Comparison of ENCODE assay signal across 1 cellular context in the genomic region with DNA sequence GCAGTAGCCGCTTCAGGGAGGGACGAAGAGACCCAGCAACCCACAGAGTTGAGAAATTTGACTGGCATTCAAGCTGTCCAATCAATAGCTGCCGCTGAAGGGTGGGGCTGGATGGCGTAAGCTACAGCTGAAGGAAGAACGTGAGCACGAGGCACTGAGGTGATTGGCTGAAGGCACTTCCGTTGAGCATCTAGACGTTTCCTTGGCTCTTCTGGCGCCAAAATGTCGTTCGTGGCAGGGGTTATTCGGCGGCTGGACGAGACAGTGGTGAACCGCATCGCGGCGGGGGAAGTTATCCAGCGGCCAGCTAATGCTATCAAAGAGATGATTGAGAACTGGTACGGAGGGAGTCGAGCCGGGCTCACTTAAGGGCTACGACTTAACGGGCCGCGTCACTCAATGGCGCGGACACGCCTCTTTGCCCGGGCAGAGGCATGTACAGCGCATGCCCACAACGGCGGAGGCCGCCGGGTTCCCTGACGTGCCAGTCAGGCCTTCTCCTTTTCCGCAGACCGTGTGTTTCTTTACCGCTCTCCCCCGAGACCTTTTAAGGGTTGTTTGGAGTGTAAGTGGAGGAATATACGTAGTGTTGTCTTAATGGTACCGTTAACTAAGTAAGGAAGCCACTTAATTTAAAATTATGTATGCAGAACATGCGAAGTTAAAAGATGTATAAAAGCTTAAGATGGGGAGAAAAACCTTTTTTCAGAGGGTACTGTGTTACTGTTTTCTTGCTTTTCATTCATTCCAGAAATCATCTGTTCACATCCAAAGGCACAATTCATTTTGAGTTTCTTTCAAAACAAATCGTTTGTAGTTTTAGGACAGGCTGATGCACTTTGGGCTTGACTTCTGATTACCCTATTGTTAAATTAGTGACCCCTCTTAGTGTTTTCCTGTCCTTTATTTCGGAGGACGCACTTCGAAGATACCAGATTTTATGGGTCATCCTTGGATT.
TF ChIP-seq lines count a peak whose summit lies in the region.

Gene MLH1, plus strand, starts transcription at position 193 of the 958 bp plus-strand sequence. Its CDS starts 30 bp downstream, at position 223.

TF ChIP-seq in K562, 482 proteins besides CTCF, POLR2A, EP300 and RAD21 (continued from another document and continues in another):
- no peak for TF ChIP-seq SMAD1 (IDR thresholded peaks at IDR 0.05; ENCODE audit: low read depth, low read length, partially characterized antibody)
- TF ChIP-seq RNF2 (IDR thresholded peaks at IDR 0.05) = peak; percentile 38; the same call in 1 of the 2 replicates
- TF ChIP-seq SMARCE1 (IDR thresholded peaks at IDR 0.05) = no peak
- peak; percentile 82 for TF ChIP-seq OTX1 (CRISPR knock-in tag; IDR thresholded peaks at IDR 0.05)
- peak; percentile 50 for TF ChIP-seq TBP (optimal IDR thresholded peaks at IDR 0.05; ENCODE audit: low read depth, low read length)
- no peak for TF ChIP-seq GTF2F1 (IDR thresholded peaks at IDR 0.05; ENCODE audit: low read depth, low read length)
- TF ChIP-seq ZNF717 (CRISPR knock-in tag; IDR thresholded peaks at IDR 0.05) = no peak
- 0 out of 2 replicates have a peak, but pooled peaks have one; percentile 74 for TF ChIP-seq MTA1 (IDR thresholded peaks at IDR 0.05; ENCODE audit: borderline replicate concordance)
- TF ChIP-seq HNRNPH1 (optimal IDR thresholded peaks at IDR 0.05; ENCODE audit: low read depth, low read length) = no peak
- no peak for TF ChIP-seq ZNF408 (CRISPR knock-in tag; IDR thresholded peaks at IDR 0.05; ENCODE audit: low read depth)
- peak; percentile 68; the same call in 1 of the 2 replicates for TF ChIP-seq MYNN (IDR thresholded peaks at IDR 0.05)
- TF ChIP-seq MYNN (CRISPR knock-in tag; IDR thresholded peaks at IDR 0.05) = no peak
- no peak for TF ChIP-seq HINFP (tag; conservative IDR thresholded peaks at IDR 0.05; ENCODE audit: low read depth)
- no peak for TF ChIP-seq SFPQ (IDR thresholded peaks at IDR 0.05; ENCODE audit: low read depth, low read length)
- TF ChIP-seq TCF7 (IDR thresholded peaks at IDR 0.05; ENCODE audit: borderline replicate concordance) = no peak
- TF ChIP-seq HDAC1 (IDR thresholded peaks at IDR 0.05) = peak in 1 of 2 experiments; percentile 97; a peak in 2 of 4 replicates
- no peak for TF ChIP-seq ZSCAN32 (CRISPR knock-in tag; IDR thresholded peaks at IDR 0.05)
- TF ChIP-seq TRIM28 (IDR thresholded peaks at IDR 0.05) = no peak
- peak; percentile 23; the same call in 1 of the 2 replicates for TF ChIP-seq ZNF707 (CRISPR knock-in tag; conservative IDR thresholded peaks at IDR 0.05)
- peak; percentile 86 for TF ChIP-seq ETV5 (CRISPR knock-in tag; IDR thresholded peaks at IDR 0.05; ENCODE audit: low read depth)
- no peak; the same call in 1 of the 2 replicates for TF ChIP-seq SMARCA4 (IDR thresholded peaks at IDR 0.05)
- no peak for TF ChIP-seq RBBP5 (IDR thresholded peaks at IDR 0.05; ENCODE audit: borderline replicate concordance, insufficient read depth, low read length, poor library complexity, severe bottlenecking)
- no peak for TF ChIP-seq DEAF1 (CRISPR knock-in tag; IDR thresholded peaks at IDR 0.05)
- TF ChIP-seq ZBTB11 (CRISPR knock-in tag; IDR thresholded peaks at IDR 0.05) = peak in 1 of 3 experiments; percentile 58; a peak in 1 of 6 replicates
- TF ChIP-seq, protein P1, sequence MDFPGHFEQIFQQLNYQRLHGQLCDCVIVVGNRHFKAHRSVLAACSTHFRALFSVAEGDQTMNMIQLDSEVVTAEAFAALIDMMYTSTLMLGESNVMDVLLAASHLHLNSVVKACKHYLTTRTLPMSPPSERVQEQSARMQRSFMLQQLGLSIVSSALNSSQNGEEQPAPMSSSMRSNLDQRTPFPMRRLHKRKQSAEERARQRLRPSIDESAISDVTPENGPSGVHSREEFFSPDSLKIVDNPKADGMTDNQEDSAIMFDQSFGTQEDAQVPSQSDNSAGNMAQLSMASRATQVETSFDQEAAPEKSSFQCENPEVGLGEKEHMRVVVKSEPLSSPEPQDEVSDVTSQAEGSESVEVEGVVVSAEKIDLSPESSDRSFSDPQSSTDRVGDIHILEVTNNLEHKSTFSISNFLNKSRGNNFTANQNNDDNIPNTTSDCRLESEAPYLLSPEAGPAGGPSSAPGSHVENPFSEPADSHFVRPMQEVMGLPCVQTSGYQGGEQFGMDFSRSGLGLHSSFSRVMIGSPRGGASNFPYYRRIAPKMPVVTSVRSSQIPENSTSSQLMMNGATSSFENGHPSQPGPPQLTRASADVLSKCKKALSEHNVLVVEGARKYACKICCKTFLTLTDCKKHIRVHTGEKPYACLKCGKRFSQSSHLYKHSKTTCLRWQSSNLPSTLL (IDR thresholded peaks at IDR 0.05) = no peak
- TF ChIP-seq KLF1 (tag; IDR thresholded peaks at IDR 0.05) = peak; percentile 99
- peak; percentile 95 for TF ChIP-seq GABPA (tag; conservative IDR thresholded peaks at IDR 0.05; ENCODE audit: low read depth)
- TF ChIP-seq ZNF354B (CRISPR knock-in tag; IDR thresholded peaks at IDR 0.05) = no peak
- TF ChIP-seq ZNF695 (CRISPR knock-in tag; IDR thresholded peaks at IDR 0.05) = no peak
- TF ChIP-seq GMEB1 (CRISPR knock-in tag; IDR thresholded peaks at IDR 0.05) = peak; percentile 71
- peak; percentile 73 for TF ChIP-seq CTBP1 (IDR thresholded peaks at IDR 0.05; ENCODE audit: borderline replicate concordance)
- TF ChIP-seq PURB (CRISPR knock-in tag; IDR thresholded peaks at IDR 0.05; ENCODE audit: low read depth) = no peak
- no peak for TF ChIP-seq RCOR1 (IDR thresholded peaks at IDR 0.05; ENCODE audit: borderline replicate concordance in 1 of 2, low read depth in 2 of 2, low read length in 2 of 2)
- TF ChIP-seq, protein P2, sequence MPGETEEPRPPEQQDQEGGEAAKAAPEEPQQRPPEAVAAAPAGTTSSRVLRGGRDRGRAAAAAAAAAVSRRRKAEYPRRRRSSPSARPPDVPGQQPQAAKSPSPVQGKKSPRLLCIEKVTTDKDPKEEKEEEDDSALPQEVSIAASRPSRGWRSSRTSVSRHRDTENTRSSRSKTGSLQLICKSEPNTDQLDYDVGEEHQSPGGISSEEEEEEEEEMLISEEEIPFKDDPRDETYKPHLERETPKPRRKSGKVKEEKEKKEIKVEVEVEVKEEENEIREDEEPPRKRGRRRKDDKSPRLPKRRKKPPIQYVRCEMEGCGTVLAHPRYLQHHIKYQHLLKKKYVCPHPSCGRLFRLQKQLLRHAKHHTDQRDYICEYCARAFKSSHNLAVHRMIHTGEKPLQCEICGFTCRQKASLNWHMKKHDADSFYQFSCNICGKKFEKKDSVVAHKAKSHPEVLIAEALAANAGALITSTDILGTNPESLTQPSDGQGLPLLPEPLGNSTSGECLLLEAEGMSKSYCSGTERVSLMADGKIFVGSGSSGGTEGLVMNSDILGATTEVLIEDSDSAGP (CRISPR knock-in tag; IDR thresholded peaks at IDR 0.05) = no peak
- TF ChIP-seq KLF10 (CRISPR knock-in tag; IDR thresholded peaks at IDR 0.05) = no peak
- TF ChIP-seq, protein P3, sequence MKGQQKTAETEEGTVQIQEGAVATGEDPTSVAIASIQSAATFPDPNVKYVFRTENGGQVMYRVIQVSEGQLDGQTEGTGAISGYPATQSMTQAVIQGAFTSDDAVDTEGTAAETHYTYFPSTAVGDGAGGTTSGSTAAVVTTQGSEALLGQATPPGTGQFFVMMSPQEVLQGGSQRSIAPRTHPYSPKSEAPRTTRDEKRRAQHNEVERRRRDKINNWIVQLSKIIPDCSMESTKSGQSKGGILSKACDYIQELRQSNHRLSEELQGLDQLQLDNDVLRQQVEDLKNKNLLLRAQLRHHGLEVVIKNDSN (CRISPR knock-in tag; IDR thresholded peaks at IDR 0.05) = peak; percentile 88
- peak; percentile 82 for TF ChIP-seq MYC (IDR thresholded peaks at IDR 0.05; ENCODE audit: low read depth, low read length)
- peak; percentile 77; the same call in 1 of the 2 replicates for TF ChIP-seq MYC (CRISPR knock-in tag; IDR thresholded peaks at IDR 0.05; ENCODE audit: borderline replicate concordance, low read depth)
- no peak for TF ChIP-seq SMARCC2 (IDR thresholded peaks at IDR 0.05; ENCODE audit: low read depth)
- no peak for TF ChIP-seq PCBP1 (IDR thresholded peaks at IDR 0.05; ENCODE audit: low read depth, low read length, poor library complexity, severe bottlenecking)
- TF ChIP-seq ATF1 (CRISPR knock-in tag; IDR thresholded peaks at IDR 0.05) = no peak
- peak; percentile 99 for TF ChIP-seq ATF1 (tag; IDR thresholded peaks at IDR 0.05)
- TF ChIP-seq ETV1 (tag; conservative IDR thresholded peaks at IDR 0.05; ENCODE audit: low read depth) = peak; percentile 87
- TF ChIP-seq RBM22 (IDR thresholded peaks at IDR 0.05; ENCODE audit: low read depth, low read length, poor library complexity, severe bottlenecking) = no peak
- peak; percentile 39; the same call in 1 of the 2 replicates for TF ChIP-seq ZBTB1 (CRISPR knock-in tag; IDR thresholded peaks at IDR 0.05; ENCODE audit: borderline replicate concordance, low read depth)
- no peak for TF ChIP-seq ZNF146 (CRISPR knock-in tag; IDR thresholded peaks at IDR 0.05; ENCODE audit: unreplicated experiment)
